8 cellular contexts compared by ENCODE assay signal in genomic region chr5:1634337-1634661, GRCh38.
A peak's percentile ranks its signal among the peaks of the same experiment; 100 is the strongest.
DNase-seq lines count a peak whose midpoint lies in the region; ATAC-seq and TF ChIP-seq lines count a peak whose summit lies in the region.

No MANE protein-coding gene starts in this region.

- peaks cover 2% of the 10 kb centered on the region for H3K27me3 Mint-ChIP-seq in activated CD4-positive, alpha-beta T cell treated with anti-CD3 and anti-CD28 coated beads, Interleukin-2, amount 10 ng/mL, durations not matched to agents 24 days and 14 days

- TF ChIP-seq CTCF in adrenal gland (IDR thresholded peaks at IDR 0.05) = no peak
- TF ChIP-seq CTCF in suprapubic skin (IDR thresholded peaks at IDR 0.05) = no peak

- H3K27ac ChIP-seq in adrenal gland (peak overlapping the region in 4 of 5 donors; percentile 81 to 91 (median 85)), suprapubic skin (peak overlapping the region; percentile 76)

- no peaks in the 10 kb centered on the region for H3K9me3 ChIP-seq in adrenal gland (replicated peaks in 1 of 3)
- no peaks in the 10 kb centered on the region for H3K9me3 ChIP-seq in suprapubic skin

- no peaks in the 10 kb centered on the region for H3K9me3 Mint-ChIP-seq in activated CD4-positive, alpha-beta T cell treated with anti-CD3 and anti-CD28 coated beads, Interleukin-2, amount 10 ng/mL, durations not matched to agents 24 days and 14 days

- H3K36me3 Mint-ChIP-seq in activated CD4-positive, alpha-beta T cell treated with anti-CD3 and anti-CD28 coated beads, Interleukin-2, amount 10 ng/mL, durations not matched to agents 24 days and 14 days (ENCODE audit: low read depth) = peaks cover 9% of the 10 kb centered on the region

- TF ChIP-seq EP300 in suprapubic skin (IDR thresholded peaks at IDR 0.05) = no peak

- H3K4me1 Mint-ChIP-seq in activated CD4-positive, alpha-beta T cell treated with anti-CD3 and anti-CD28 coated beads, Interleukin-2, amount 10 ng/mL, durations not matched to agents 24 days and 14 days = peaks cover 32% of the 10 kb centered on the region

- 14 to 39% (median 21%) methylated on average over 5 to 18 of the region's 18 CpGs for WGBS in adrenal gland, 4 donors
- WGBS in suprapubic skin = 38% methylated on average over 15 of the region's 18 CpGs

- no peaks in the 10 kb centered on the region for H3K27me3 ChIP-seq in adrenal gland
- H3K27me3 ChIP-seq in suprapubic skin = no peaks in the 10 kb centered on the region

- H3K4me1 ChIP-seq in adrenal gland (replicated peaks in 1 of 2) (no peaks in the 10 kb centered on the region), suprapubic skin (peaks cover 12% of the 10 kb centered on the region)

- peak overlapping the region; percentile 94 for H3K4me3 Mint-ChIP-seq in activated CD4-positive, alpha-beta T cell treated with anti-CD3 and anti-CD28 coated beads, Interleukin-2, amount 10 ng/mL, durations not matched to agents 24 days and 14 days

- TF ChIP-seq POLR2A in adrenal gland (IDR thresholded peaks at IDR 0.05) (no peak), suprapubic skin (IDR thresholded peaks at IDR 0.05) (no peak)

- intact Hi-C loops in activated CD4-positive, alpha-beta T cell treated with anti-CD3 and anti-CD28 coated beads, Interleukin-2, amount 10 ng/mL, durations not matched to agents 24 days and 14 days (cut with micrococcal nuclease) = loop anchor here (5.0 kb wide), 1 partner anchor 287 kb away; the partner anchor contains the start of gene CLPTM1L
- intact Hi-C loops in adrenal gland (cut with DNase I) = loop anchor here in 1 of 2 donors (10.0 kb wide), 1 partner anchor 149 kb away; no protein-coding TSS in a partner anchor
- intact Hi-C loops in left colon (cut with DNase I, micrococcal nuclease) = no loop called here

- H3K27ac Mint-ChIP-seq in activated CD4-positive, alpha-beta T cell treated with anti-CD3 and anti-CD28 coated beads, Interleukin-2, amount 10 ng/mL, durations not matched to agents 24 days and 14 days = peak overlapping the region; percentile 96

- no peaks in the 10 kb centered on the region for H3K36me3 ChIP-seq in adrenal gland (replicated peaks in 1 of 2)
- peaks cover 5% of the 10 kb centered on the region for H3K36me3 ChIP-seq in suprapubic skin

- no peak for DNase-seq in activated CD4-positive, alpha-beta T cell treated with anti-CD3 and anti-CD28 coated beads, Interleukin-2, amount 10 ng/mL, durations not matched to agents 24 days and 14 days
- no peak for DNase-seq in activated CD4-positive, alpha-beta T cell treated with anti-CD3 and anti-CD28 coated beads for 1 hour
- DNase-seq in adrenal gland (no peak), left colon (no peak), suprapubic skin (ENCODE audit: low spot score in 2 of 2) (no peak), NCI-H2029 treated with DMSO at 0.1 percent for 48 hours (lab: John Stamatoyannopoulos, UW) (no peak), SHP77 (lab: John Stamatoyannopoulos, UW) (no peak)

- peak overlapping the region; percentile 33 to 86 (median 54) for H3K4me3 ChIP-seq in adrenal gland
- H3K4me3 ChIP-seq in suprapubic skin = peak overlapping the region; percentile 83

- peak; percentile 24 for ATAC-seq in left colon
- ATAC-seq in GM18907 (IDR thresholded peaks at IDR 0.05; ENCODE audit: unreplicated experiment) = no peak
